Comparison of ENCODE assay signal across 2 cellular contexts in genomic region chr7:102008535-102009262, GRCh38.
TF ChIP-seq lines count a peak whose summit lies in the region.

No MANE protein-coding gene starts in this region.

TF ChIP-seq in A549, 52 proteins besides CTCF, POLR2A, EP300 and RAD21 (continued from another document):
- no peak for TF ChIP-seq FOSL2 (IDR thresholded peaks at IDR 0.05)
- no peak for TF ChIP-seq FOSL2 (CRISPR knock-in tag; IDR thresholded peaks at IDR 0.05)
- no peak for TF ChIP-seq GATA3 (IDR thresholded peaks at IDR 0.05; ENCODE audit: borderline replicate concordance)
- no peak for TF ChIP-seq ELK1 (IDR thresholded peaks at IDR 0.05; ENCODE audit: low read depth, low read length)
- no peak for TF ChIP-seq FOSB (CRISPR knock-in tag; IDR thresholded peaks at IDR 0.05)
- TF ChIP-seq RARB (CRISPR knock-in tag; IDR thresholded peaks at IDR 0.05): no peak
- TF ChIP-seq HOXB13 (CRISPR knock-in tag; IDR thresholded peaks at IDR 0.05; ENCODE audit: low read depth): no peak
- TF ChIP-seq CHD4 (IDR thresholded peaks at IDR 0.05; ENCODE audit: borderline replicate concordance): no peak
- no peak for TF ChIP-seq HMGXB4 (CRISPR knock-in tag; IDR thresholded peaks at IDR 0.05; ENCODE audit: borderline replicate concordance)
- TF ChIP-seq ZSCAN20 (CRISPR knock-in tag; IDR thresholded peaks at IDR 0.05): no peak
- TF ChIP-seq JUN (IDR thresholded peaks at IDR 0.05): no peak
- TF ChIP-seq USF2 (IDR thresholded peaks at IDR 0.05): no peak
- no peak for TF ChIP-seq KDM1A (IDR thresholded peaks at IDR 0.05; ENCODE audit: low read depth)
- no peak for TF ChIP-seq CBX8 (IDR thresholded peaks at IDR 0.05)
- no peak for TF ChIP-seq RCOR1 (IDR thresholded peaks at IDR 0.05; ENCODE audit: low read depth, low read length)
- no peak for TF ChIP-seq MAX (IDR thresholded peaks at IDR 0.05)
TF ChIP-seq in A549: peak in this region for 0.

TF ChIP-seq in GM23338, 12 proteins besides CTCF, POLR2A, EP300 and RAD21 (continued from another document):
- TF ChIP-seq REST (IDR thresholded peaks at IDR 0.05; ENCODE audit: unreplicated experiment) (no peak), ZNF331 (CRISPR knock-in tag; IDR thresholded peaks at IDR 0.05; ENCODE audit: low read depth) (no peak), ZNF462 (CRISPR knock-in tag; IDR thresholded peaks at IDR 0.05) (no peak)
